14 cellular contexts compared by ENCODE assay signal in the genomic region with DNA sequence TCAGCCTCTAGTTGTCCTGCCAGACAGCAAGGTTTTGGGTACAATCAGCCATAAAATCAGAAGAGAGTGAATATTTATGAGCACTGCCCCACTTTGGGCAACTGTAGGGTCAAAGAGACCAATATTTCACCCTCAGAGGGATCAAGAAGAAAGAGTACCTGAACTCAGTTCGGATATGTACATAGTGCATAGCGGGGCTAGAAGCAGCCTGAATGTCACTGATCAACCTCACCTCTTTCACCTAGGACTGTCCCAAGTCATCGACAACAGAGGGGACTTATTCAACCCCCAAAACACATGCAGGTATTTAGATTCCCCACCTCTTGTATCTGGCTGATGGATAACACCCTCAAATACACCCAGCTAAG.
DNase-seq lines count a peak whose midpoint lies in the region; ATAC-seq, FAIRE-seq and TF ChIP-seq lines count a peak whose summit lies in the region.
"Had no signal": no experiment of that assay in that cellular context is flagged by ENCODE, and none has a peak within 500 bp of the region (broad histone marks: within the 10 kb centered on the region; RNA-seq: fewer than 3 reads in every experiment).

No MANE protein-coding gene starts in this region.

- 100% methylated on average over 3 of the region's 3 CpGs for WGBS in smooth muscle cell (ENCODE audit: low lambda C conversion rate)

- H3K27ac ChIP-seq in HCT116 (ENCODE audit: low read depth, low read length), result no peak overlapping the region
- H3K27ac ChIP-seq in smooth muscle cell (ENCODE audit: low read depth), result peak overlapping the region; percentile 91
- H3K27ac ChIP-seq: SJSA1 had no signal

- no peaks in the 10 kb centered on the region for H3F3A ChIP-seq in smooth muscle cell (ENCODE audit: low read depth)

- no peak for TF ChIP-seq POLR2A in HCT116 (IDR thresholded peaks at IDR 0.05; ENCODE audit: borderline replicate concordance, extremely low read depth, insufficient read depth, insufficient read length)

- FAIRE-seq in urothelium cell line (lab: Jason Lieb, UNC), result no peak
- FAIRE-seq: islet of Langerhans had no signal

- CTCF ChIA-PET in activated CD8-positive, alpha-beta T cell treated with anti-CD3 and anti-CD28 coated beads for 36 hours (lab: Charles Lee), result interaction anchor here (1.0 to 1.9 kb wide), 5 partner anchors 10 to 415 kb away, joined by 3 to 5 read pairs (median 4); no protein-coding TSS in a partner anchor
- CTCF ChIA-PET in activated CD8-positive, alpha-beta T cell treated with anti-CD3 and anti-CD28 coated beads, Interleukin-2, amount 10 ng/mL, durations not matched to agents 7 days and 5 days (lab: Charles Lee), result interaction anchor here (2.2 kb wide), 1 partner anchor 33 kb away, joined by 7 read pairs; no protein-coding TSS in a partner anchor
- CTCF ChIA-PET in HCT116 (lab: Charles Lee), result no interaction called here

- peaks cover 17% of the 10 kb centered on the region for H3K9me3 Mint-ChIP-seq in activated CD8-positive, alpha-beta T cell treated with anti-CD3 and anti-CD28 coated beads for 36 hours
- peaks cover 16% of the 10 kb centered on the region for H3K9me3 Mint-ChIP-seq in activated CD8-positive, alpha-beta T cell treated with anti-CD3 and anti-CD28 coated beads, Interleukin-2, amount 10 ng/mL, durations not matched to agents 7 days and 5 days (ENCODE audit: insufficient read depth)

- H2AFZ ChIP-seq in HCT116 (ENCODE audit: low read depth, low read length, poor library complexity, severe bottlenecking) (no peak overlapping the region), smooth muscle cell (ENCODE audit: low read depth) (no peak overlapping the region)

- peaks cover 12% of the 10 kb centered on the region for H3K36me3 Mint-ChIP-seq in activated CD8-positive, alpha-beta T cell treated with anti-CD3 and anti-CD28 coated beads for 36 hours (ENCODE audit: low read depth)
- H3K36me3 Mint-ChIP-seq in activated CD8-positive, alpha-beta T cell treated with anti-CD3 and anti-CD28 coated beads, Interleukin-2, amount 10 ng/mL, durations not matched to agents 7 days and 5 days (ENCODE audit: low read depth), result peaks cover 14% of the 10 kb centered on the region

- H3K9me3 ChIP-seq in HCT116 (ENCODE audit: control insufficient read depth in 1 of 2, insufficient read depth in 1 of 2, low read depth in 1 of 2, low read length in 2 of 2), result 0 out of 4 replicates have a peak, but pooled peaks cover 0 to 4% of the 10 kb centered on the region in 2 experiments
- H3K9me3 ChIP-seq in smooth muscle cell (replicated peaks; ENCODE audit: low read depth), result no peaks in the 10 kb centered on the region
- H3K9me3 ChIP-seq: SJSA1 had no signal

- peak; percentile 20 for ATAC-seq in activated CD8-positive, alpha-beta T cell treated with anti-CD3 and anti-CD28 coated beads for 36 hours
- no peak for ATAC-seq in activated CD8-positive, alpha-beta T cell treated with anti-CD3 and anti-CD28 coated beads, Interleukin-2, amount 10 ng/mL, durations not matched to agents 7 days and 5 days
- ATAC-seq in HCT116 (no peak), GM21367 (IDR thresholded peaks at IDR 0.05; ENCODE audit: unreplicated experiment) (no peak)
- ATAC-seq: WTC11 had no signal

- H3K4me2 ChIP-seq in HCT116 (ENCODE audit: low read length) (peak overlapping the region; percentile 50), smooth muscle cell (peak overlapping the region; percentile 21)

- no peaks in the 10 kb centered on the region for H3K27me3 Mint-ChIP-seq in activated CD8-positive, alpha-beta T cell treated with anti-CD3 and anti-CD28 coated beads for 36 hours
- no peaks in the 10 kb centered on the region for H3K27me3 Mint-ChIP-seq in activated CD8-positive, alpha-beta T cell treated with anti-CD3 and anti-CD28 coated beads, Interleukin-2, amount 10 ng/mL, durations not matched to agents 7 days and 5 days (ENCODE audit: low read depth)

- TF ChIP-seq CTCF in activated CD8-positive, alpha-beta T cell treated with anti-CD3 and anti-CD28 coated beads for 36 hours (IDR thresholded peaks at IDR 0.05), result no peak
- TF ChIP-seq CTCF in HCT116 (IDR thresholded peaks at IDR 0.05 in 2 of 3, conservative IDR thresholded peaks at IDR 0.05 in 1 of 3; ENCODE audit: borderline replicate concordance in 1 of 3, insufficient read depth in 1 of 3, low read depth in 2 of 3, low read length in 2 of 3), result no peak
- no peak for TF ChIP-seq CTCF in smooth muscle cell (IDR thresholded peaks at IDR 0.05; ENCODE audit: borderline replicate concordance, insufficient read depth, poor library complexity, severe bottlenecking)

- H4K20me1 ChIP-seq in HCT116 (ENCODE audit: insufficient read depth), result no peaks in the 10 kb centered on the region
- no peaks in the 10 kb centered on the region for H4K20me1 ChIP-seq in smooth muscle cell (ENCODE audit: low read depth)

- H3K4me1 ChIP-seq in HCT116 (ENCODE audit: control insufficient read depth in 1 of 2, insufficient read depth in 2 of 2, low read length in 2 of 2) (peaks cover 3 to 12% of the 10 kb centered on the region in 2 experiments; a peak in 3 of 4 replicates), smooth muscle cell (ENCODE audit: low read depth) (no peaks in the 10 kb centered on the region)
- H3K4me1 ChIP-seq: SJSA1 had no signal

- H3K4me3 Mint-ChIP-seq in activated CD8-positive, alpha-beta T cell treated with anti-CD3 and anti-CD28 coated beads for 36 hours, result peak overlapping the region; percentile 29
- no peak overlapping the region for H3K4me3 Mint-ChIP-seq in activated CD8-positive, alpha-beta T cell treated with anti-CD3 and anti-CD28 coated beads, Interleukin-2, amount 10 ng/mL, durations not matched to agents 7 days and 5 days
- H3K4me3 Mint-ChIP-seq: WTC11 had no signal

- H3K27me3 ChIP-seq in HCT116 (ENCODE audit: insufficient read depth, low read length) (no peaks in the 10 kb centered on the region), smooth muscle cell (ENCODE audit: low read depth) (no peaks in the 10 kb centered on the region)
- H3K27me3 ChIP-seq: SJSA1 had no signal

- H3K9ac ChIP-seq in HCT116 (ENCODE audit: low read length) (no peak overlapping the region), smooth muscle cell (ENCODE audit: low read depth) (peak overlapping the region; percentile 60)

- H3K36me3 ChIP-seq in HCT116 (ENCODE audit: control insufficient read depth in 1 of 2, insufficient read depth in 2 of 2, low read length in 2 of 2) (no peaks in the 10 kb centered on the region), smooth muscle cell (ENCODE audit: low read depth) (no peaks in the 10 kb centered on the region)
- H3K36me3 ChIP-seq: SJSA1 had no signal

- TF ChIP-seq RAD21 in HCT116 (IDR thresholded peaks at IDR 0.05; ENCODE audit: low read depth), result no peak

- intact Hi-C loops in activated CD8-positive, alpha-beta T cell treated with anti-CD3 and anti-CD28 coated beads for 36 hours (cut with micrococcal nuclease), result loop anchor here (5.0 kb wide), 1 partner anchor 45 kb away; no protein-coding TSS in a partner anchor
- intact Hi-C loops in HCT116 (cut with micrococcal nuclease), result no loop called here

- no peak overlapping the region for H3K4me3 ChIP-seq in HCT116 (replicated peaks in 1 of 2; ENCODE audit: low read depth in 1 of 2, low read length in 2 of 2)
- no peak overlapping the region for H3K4me3 ChIP-seq in smooth muscle cell
- H3K4me3 ChIP-seq: SJSA1 had no signal

- RAD21 ChIA-PET in HCT116 (lab: Charles Lee; ENCODE audit: low non-redundant PET in 1 of 2, low total read pairs in 2 of 2, uncharacterized antibody in 2 of 2, unreplicated experiment in 2 of 2), result no interaction called here

- peaks cover 34% of the 10 kb centered on the region for H3K4me1 Mint-ChIP-seq in activated CD8-positive, alpha-beta T cell treated with anti-CD3 and anti-CD28 coated beads for 36 hours (ENCODE audit: low read depth)
- peaks cover 26% of the 10 kb centered on the region for H3K4me1 Mint-ChIP-seq in activated CD8-positive, alpha-beta T cell treated with anti-CD3 and anti-CD28 coated beads, Interleukin-2, amount 10 ng/mL, durations not matched to agents 7 days and 5 days (ENCODE audit: low read depth)

- H3K27ac Mint-ChIP-seq in activated CD8-positive, alpha-beta T cell treated with anti-CD3 and anti-CD28 coated beads for 36 hours, result peak overlapping the region; percentile 89
- no peak overlapping the region for H3K27ac Mint-ChIP-seq in activated CD8-positive, alpha-beta T cell treated with anti-CD3 and anti-CD28 coated beads, Interleukin-2, amount 10 ng/mL, durations not matched to agents 7 days and 5 days
- H3K27ac Mint-ChIP-seq: WTC11 had no signal

- POLR2A ChIA-PET in activated CD8-positive, alpha-beta T cell treated with anti-CD3 and anti-CD28 coated beads for 36 hours (lab: Charles Lee), result interaction anchor here (0.8 to 1.9 kb wide), 3 partner anchors 76 to 104 kb away, joined by 3 to 9 read pairs (median 3); no protein-coding TSS in a partner anchor
- POLR2A ChIA-PET in activated CD8-positive, alpha-beta T cell treated with anti-CD3 and anti-CD28 coated beads, Interleukin-2, amount 10 ng/mL, durations not matched to agents 7 days and 5 days (lab: Charles Lee), result interaction anchor here (1.7 to 2.1 kb wide), 2 partner anchors 85 to 563 kb away, joined by 3 to 4 read pairs; no protein-coding TSS in a partner anchor
- POLR2A ChIA-PET in HCT116 (lab: Charles Lee), result interaction anchor here (0.9 kb wide), 1 partner anchor 23 kb away, joined by 3 read pairs; no protein-coding TSS in a partner anchor

- no peaks in the 10 kb centered on the region for H3K9me2 ChIP-seq in HCT116 (ENCODE audit: insufficient read depth)

- BruUV-seq in HCT116 (replicated peaks; lab: Mats Ljungman, UMichigan), result no TSS peak

- no peak for DNase-seq in activated CD8-positive, alpha-beta T cell treated with anti-CD3 and anti-CD28 coated beads for 36 hours
- DNase-seq in activated CD8-positive, alpha-beta T cell treated with anti-CD3 and anti-CD28 coated beads, Interleukin-2, amount 10 ng/mL, durations not matched to agents 7 days and 5 days, result no peak
- DNase-seq in HCT116 (ENCODE audit: low read depth, low spot score), result no peak
- DNase-seq in activated T-cell treated with anti-CD3 and anti-CD28 coated beads, Interleukin-2, amount 50 U/mL, for 48 hours, result peak; percentile 61 to 63
- no peak for DNase-seq in smooth muscle cell (lab: John Stamatoyannopoulos, UW; ENCODE audit: unreplicated experiment)
- no peak for DNase-seq in GDM1 (lab: John Stamatoyannopoulos, UW)
- no peak for DNase-seq in urothelium cell line (ENCODE audit: low spot score)
- DNase-seq: foreskin melanocyte, NCI-H1417 treated with DMSO at 0.1 percent for 48 hours, NCI-H748 treated with DMSO at 0.1 percent for 48 hours had no signal

- no peaks in the 10 kb centered on the region for H3K79me2 ChIP-seq in HCT116 (ENCODE audit: insufficient read depth, low read length)
- no peaks in the 10 kb centered on the region for H3K79me2 ChIP-seq in smooth muscle cell (ENCODE audit: low read depth)

Comparison
In these comparisons a context has a peak if more than half of its experiments do, and no peak if none do; other contexts are left out.
1. DNase-seq: peak in activated T-cell treated with anti-CD3 and anti-CD28 coated beads, Interleukin-2, amount 50 U/mL, for 48 hours (2 of 2); none in activated CD8-positive, alpha-beta T cell treated with anti-CD3 and anti-CD28 coated beads for 36 hours (single experiment), activated CD8-positive, alpha-beta T cell treated with anti-CD3 and anti-CD28 coated beads, Interleukin-2, amount 10 ng/mL, durations not matched to agents 7 days and 5 days (single experiment), HCT116 (single experiment), smooth muscle cell (single experiment), GDM1 (single experiment) and urothelium cell line (single experiment).